ENCODE assay signal across 8 cellular contexts in genomic region chr10:63707254-63707910, GRCh38.
A peak's percentile ranks its signal among the peaks of the same experiment; 100 is the strongest.
DNase-seq lines count a peak whose midpoint lies in the region; ATAC-seq and TF ChIP-seq lines count a peak whose summit lies in the region.

No MANE protein-coding gene starts in this region.

- no peaks in the 10 kb centered on the region for H3K36me3 Mint-ChIP-seq in natural killer cell treated with Interleukin-12 subunit alpha and Interleukin-12 subunit beta and Interleukin-15 and Interleukin-18, amount 100 ng/mL, for 72 hours

- no peaks in the 10 kb centered on the region for H3K27me3 ChIP-seq in ACC112 (ENCODE audit: insufficient read depth, low read length)
- H3K27me3 ChIP-seq in OCI-LY3 (ENCODE audit: low read depth, low read length) = peaks cover 6% of the 10 kb centered on the region; the same call in 1 of the 2 replicates

- H3K4me3 Mint-ChIP-seq in natural killer cell treated with Interleukin-12 subunit alpha and Interleukin-12 subunit beta and Interleukin-15 and Interleukin-18, amount 100 ng/mL, for 72 hours = peak overlapping the region; percentile 53

- H3K4me3 ChIP-seq in ACC112 (ENCODE audit: low read depth, low read length) (no peak overlapping the region), OCI-LY3 (ENCODE audit: low read length) (no peak overlapping the region), coronary artery (no peak overlapping the region)

- H2AFZ ChIP-seq in ACC112 (ENCODE audit: low read length, unreplicated experiment) = no peak overlapping the region
- no peak overlapping the region for H2AFZ ChIP-seq in OCI-LY3 (ENCODE audit: low read depth, low read length)

- H3K4me1 Mint-ChIP-seq in natural killer cell treated with Interleukin-12 subunit alpha and Interleukin-12 subunit beta and Interleukin-15 and Interleukin-18, amount 100 ng/mL, for 72 hours (ENCODE audit: low read depth in 2 of 2) = peaks cover 11 to 15% of the 10 kb centered on the region in 2 donors

- H3K27ac ChIP-seq in ACC112 (ENCODE audit: low read depth, low read length) (peak overlapping the region; percentile 96), OCI-LY3 (ENCODE audit: low read length) (no peak overlapping the region), coronary artery (peak overlapping the region; percentile 67 to 71)

- H3K27me3 Mint-ChIP-seq in natural killer cell treated with Interleukin-12 subunit alpha and Interleukin-12 subunit beta and Interleukin-15 and Interleukin-18, amount 100 ng/mL, for 72 hours = peaks cover 0 to 11% of the 10 kb centered on the region in 2 donors

- no peaks in the 10 kb centered on the region for H3K79me2 ChIP-seq in ACC112 (ENCODE audit: control insufficient read depth, insufficient read depth, low read length, unreplicated experiment)
- no peaks in the 10 kb centered on the region for H3K79me2 ChIP-seq in OCI-LY3 (ENCODE audit: low read length)

- peak overlapping the region; percentile 36 to 72 for H3K27ac Mint-ChIP-seq in natural killer cell treated with Interleukin-12 subunit alpha and Interleukin-12 subunit beta and Interleukin-15 and Interleukin-18, amount 100 ng/mL, for 72 hours

- H3K9me3 ChIP-seq in OCI-LY3 (ENCODE audit: insufficient read depth, low read length) = no peaks in the 10 kb centered on the region

- no peak for DNase-seq in coronary artery (ENCODE audit: low spot score)
- no peak for DNase-seq in natural killer cell treated with Interleukin-12 subunit alpha and Interleukin-12 subunit beta and Interleukin-15 and Interleukin-18, amount 100 ng/mL, for 72 hours (ENCODE audit: low spot score)
- no peak for DNase-seq in NCI-H1417 treated with DMSO at 0.1 percent for 48 hours (lab: John Stamatoyannopoulos, UW)
- no peak for DNase-seq in left lobe of liver (ENCODE audit: low spot score)

- H3K4me2 ChIP-seq in OCI-LY3 (ENCODE audit: low read length) = peak overlapping the region; percentile 62

- TF ChIP-seq CTCF in OCI-LY3 (IDR thresholded peaks at IDR 0.05; ENCODE audit: low read depth, low read length) (no peak), coronary artery (IDR thresholded peaks at IDR 0.05) (no peak)

- H3K36me3 ChIP-seq in ACC112 (ENCODE audit: insufficient read depth, low read length) (no peaks in the 10 kb centered on the region), OCI-LY3 (replicated peaks; ENCODE audit: low read depth, low read length) (no peaks in the 10 kb centered on the region)

- H3K4me1 ChIP-seq in ACC112 (ENCODE audit: control insufficient read depth, insufficient read depth, low read length, unreplicated experiment) (peaks cover 43% of the 10 kb centered on the region), OCI-LY3 (ENCODE audit: low read length) (peaks cover 48% of the 10 kb centered on the region)

- no peak overlapping the region for H3K9ac ChIP-seq in OCI-LY3 (ENCODE audit: low read length)

- ATAC-seq in GM18517 (IDR thresholded peaks at IDR 0.05; ENCODE audit: unreplicated experiment) (peak; percentile 90), HG03066 (IDR thresholded peaks at IDR 0.05; ENCODE audit: low read depth, unreplicated experiment) (peak; percentile 62), left lobe of liver (no peak)
- ATAC-seq in natural killer cell treated with Interleukin-12 subunit alpha and Interleukin-12 subunit beta and Interleukin-15 and Interleukin-18, amount 100 ng/mL, for 72 hours = peak; percentile 95

- H4K20me1 ChIP-seq in OCI-LY3 (ENCODE audit: insufficient read depth, low read length) = no peaks in the 10 kb centered on the region

- no peaks in the 10 kb centered on the region for H3K9me3 Mint-ChIP-seq in natural killer cell treated with Interleukin-12 subunit alpha and Interleukin-12 subunit beta and Interleukin-15 and Interleukin-18, amount 100 ng/mL, for 72 hours
